In the genomic region with DNA sequence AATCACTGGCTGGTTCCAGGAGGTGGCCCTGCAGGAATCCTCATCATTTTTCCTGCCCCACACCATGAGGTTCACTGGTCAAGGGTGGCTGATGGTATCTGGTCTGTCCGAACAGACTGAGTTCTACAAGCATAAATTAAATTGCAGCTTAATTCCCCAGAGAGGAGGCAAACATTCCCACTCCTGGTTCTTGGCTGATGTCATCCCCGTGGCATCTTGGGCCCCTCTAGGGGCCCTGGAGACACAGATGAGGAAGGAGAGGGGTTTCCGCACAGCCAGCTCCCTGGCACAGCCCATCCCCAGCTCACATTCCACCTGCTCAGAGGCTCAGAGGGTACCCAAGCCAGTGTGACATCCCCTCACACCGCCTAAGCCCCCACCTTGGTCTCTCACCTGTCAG, we compare ENCODE assay signal across 21 cellular contexts. TPM values are rescaled to one million over a fixed set of nuclear protein-coding genes. Genes with fewer than 3 reads are reported as not detected.
"Had no signal": no experiment of that assay in that cellular context is flagged by ENCODE, and none has a peak within 500 bp of the region (broad histone marks: within the 10 kb centered on the region; RNA-seq: fewer than 3 reads in every experiment).

No MANE protein-coding gene starts in this region.

- FAIRE-seq: astrocyte, colon had no signal

- DNase-seq: activated CD4-positive, alpha-beta T cell treated with anti-CD3 and anti-CD28 coated beads for 36 hours; activated CD8-positive, alpha-beta memory T cell treated with anti-CD3 and anti-CD28 coated beads, Interleukin-2, amount 50 U/mL, for 4 hours; activated CD8-positive, alpha-beta T cell treated with anti-CD3 and anti-CD28 coated beads for 36 hours; activated naive CD4-positive, alpha-beta T cell treated with Interleukin-2 at 50 U/mL for 16 hours; activated naive CD8-positive, alpha-beta T cell treated with anti-CD3 and anti-CD28 coated beads, Interleukin-2, amount 50 U/mL, for 24 hours; esophagus squamous epithelium; foreskin fibroblast; naive B cell; right lobe of liver; spleen; stimulated activated CD4-positive, alpha-beta T cell treated with anti-CD3 and anti-CD28 coated beads, Interleukin-1b, Interleukin-23, amount 100 ng/mL, for 48 hours; T-cell; transverse colon; WERI-Rb-1 had no signal

- H3K4me1 ChIP-seq: right lobe of liver had no signal

- ATAC-seq: activated CD4-positive, alpha-beta T cell treated with anti-CD3 and anti-CD28 coated beads for 36 hours; activated CD8-positive, alpha-beta T cell treated with anti-CD3 and anti-CD28 coated beads for 36 hours; activated naive CD8-positive, alpha-beta T cell treated with anti-CD3 and anti-CD28 coated beads, Interleukin-2, amount 50 U/mL, for 24 hours; stimulated activated memory B cell treated with anti-CD40 and anti-IgM and Interleukin-4, amounts not matched to agents 10 μg/mL and 1 μg/mL and 100 μg/mL, for 72 hours; T-cell had no signal

- H3K27ac ChIP-seq: esophagus squamous epithelium, neutrophil, right lobe of liver, spleen, transverse colon, WERI-Rb-1 had no signal

- H3K9me3 ChIP-seq: neutrophil, right lobe of liver had no signal

- H3K36me3 ChIP-seq: esophagus squamous epithelium, neutrophil, right lobe of liver, spleen, transverse colon, WERI-Rb-1 had no signal

- H3K4me3 ChIP-seq: esophagus squamous epithelium, right lobe of liver, spleen, transverse colon had no signal

RNA-seq across cellular contexts. Expression of a gene that starts 5.3 kb away (rescaled TPM):
- total RNA-seq: posterior vena cava, right lobe of liver, spleen, transverse colon had no signal

RNA-seq across cellular contexts. Expression of a gene that starts 34.7 kb away (rescaled TPM):
- total RNA-seq: activated CD4-positive, alpha-beta T cell treated with anti-CD3 and anti-CD28 coated beads for 36 hours; activated CD8-positive, alpha-beta T cell treated with anti-CD3 and anti-CD28 coated beads for 36 hours; activated T-helper 1 cell treated with anti-CD3 and anti-CD28 coated beads, Interleukin-12 subunit alpha, Interleukin-12 subunit beta, Interleukin-2, Interleukin-4 antibody, amounts not matched to agents 30 ng/mL and 10 ng/mL and 1 ng/mL, durations not matched to agents 14 hours and 24 hours and 36 hours; astrocyte; esophagus squamous epithelium; lower leg skin; right lobe of liver; spleen; T-cell had no signal
